16 cellular contexts compared by ENCODE assay signal in the genomic region with DNA sequence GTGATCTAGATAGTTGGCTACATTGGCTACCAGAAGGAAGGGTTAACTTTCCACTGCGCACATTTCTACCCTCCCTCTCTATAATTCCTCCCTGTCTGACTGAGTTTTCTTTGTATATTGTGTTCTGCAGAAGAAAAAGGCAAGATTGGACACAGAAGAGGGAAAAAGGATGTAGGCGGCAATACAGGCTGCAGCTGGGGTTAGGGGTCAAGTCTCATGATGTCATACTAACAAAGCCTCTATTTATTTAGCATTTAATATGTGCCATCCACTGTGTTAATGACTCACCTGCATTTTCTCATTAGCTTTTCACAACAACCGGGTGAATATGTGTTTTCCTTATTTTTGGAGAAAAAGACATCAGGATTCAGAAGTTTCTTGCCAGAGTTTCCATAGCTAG. TPM values are rescaled to one million over a fixed set of nuclear protein-coding genes. Genes with fewer than 3 reads are reported as not detected.
DNase-seq lines count a peak whose midpoint lies in the region; ATAC-seq and TF ChIP-seq lines count a peak whose summit lies in the region.
"Had no signal": no experiment of that assay in that cellular context is flagged by ENCODE, and none has a peak within 500 bp of the region (broad histone marks: within the 10 kb centered on the region; RNA-seq: fewer than 3 reads in every experiment).

No MANE protein-coding gene starts in this region.

- no peak overlapping the region for H3K4me2 ChIP-seq in mesenchymal stem cell (ENCODE audit: low read length, poor library complexity, severe bottlenecking)
- H3K4me2 ChIP-seq: A549 had no signal

- H3K4ac ChIP-seq in mesenchymal stem cell (ENCODE audit: low read depth in 1 of 2, low read length in 2 of 2): no peak overlapping the region

- no peak overlapping the region for H2AK5ac ChIP-seq in mesenchymal stem cell (ENCODE audit: low read length, severe bottlenecking)

- H3K9ac ChIP-seq in colonic mucosa (ENCODE audit: low read depth in 2 of 2, low read length in 2 of 2) (peak overlapping the region in 1 of 2 donors; percentile 71), mesenchymal stem cell (ENCODE audit: low read length) (no peak overlapping the region)

- H2BK12ac ChIP-seq in mesenchymal stem cell (ENCODE audit: low read length in 2 of 2): no peak overlapping the region

- H3K4me3 ChIP-seq in colonic mucosa (peak overlapping the region; percentile 63), mesenchymal stem cell (ENCODE audit: insufficient read depth in 1 of 2, low read depth in 1 of 2, low read length in 2 of 2) (no peak overlapping the region), gastrocnemius medialis (no peak overlapping the region)
- H3K4me3 ChIP-seq: A549, thoracic aorta had no signal

- no peak overlapping the region for H3K14ac ChIP-seq in mesenchymal stem cell (ENCODE audit: low read length in 2 of 2)

- no peak overlapping the region for H2BK15ac ChIP-seq in mesenchymal stem cell (ENCODE audit: low read depth, poor library complexity, severe bottlenecking)

- H3K79me1 ChIP-seq in mesenchymal stem cell (replicated peaks; ENCODE audit: low read length, poor library complexity, severe bottlenecking): no peaks in the 10 kb centered on the region

- no peak overlapping the region for H4K8ac ChIP-seq in mesenchymal stem cell (ENCODE audit: low read length)

- no peak overlapping the region for H3K27ac Mint-ChIP-seq in activated naive CD8-positive, alpha-beta T cell
- no peak overlapping the region for H3K27ac Mint-ChIP-seq in activated naive CD8-positive, alpha-beta T cell treated with anti-CD3 and anti-CD28 coated beads, Interleukin-2, amount 50 U/mL, for 24 hours
- peak overlapping the region; percentile 94 for H3K27ac Mint-ChIP-seq in type B pancreatic cell

- peaks cover 3% of the 10 kb centered on the region for H3K36me3 Mint-ChIP-seq in activated naive CD8-positive, alpha-beta T cell
- H3K36me3 Mint-ChIP-seq in activated naive CD8-positive, alpha-beta T cell treated with anti-CD3 and anti-CD28 coated beads, Interleukin-2, amount 50 U/mL, for 24 hours (ENCODE audit: low read depth): no peaks in the 10 kb centered on the region
- H3K36me3 Mint-ChIP-seq in type B pancreatic cell: no peaks in the 10 kb centered on the region

- H3K36me3 ChIP-seq in colonic mucosa (no peaks in the 10 kb centered on the region), mesenchymal stem cell (ENCODE audit: control insufficient read depth in 1 of 2, insufficient read depth in 2 of 2, low read depth in 1 of 2, low read length in 2 of 2) (peaks cover 0 to 3% of the 10 kb centered on the region in 2 experiments), gastrocnemius medialis (no peaks in the 10 kb centered on the region)
- H3K36me3 ChIP-seq: thoracic aorta had no signal

- H3K27ac ChIP-seq in colonic mucosa (peak overlapping the region; percentile 78), mesenchymal stem cell (ENCODE audit: low read length, poor library complexity, severe bottlenecking) (no peak overlapping the region), gastrocnemius medialis (no peak overlapping the region)
- H3K27ac ChIP-seq: A549, thoracic aorta had no signal

- no peak for ATAC-seq in activated naive CD8-positive, alpha-beta T cell treated with anti-CD3 and anti-CD28 coated beads, Interleukin-2, amount 50 U/mL, for 24 hours
- no peak for ATAC-seq in gastrocnemius medialis
- ATAC-seq: A549, left ventricle myocardium superior had no signal

- WGBS in mesenchymal stem cell: 75% methylated on average over 1 of the region's 3 CpGs

- no peak overlapping the region for H2AFZ ChIP-seq in mesenchymal stem cell (ENCODE audit: low read depth, low read length)

- peaks cover 17% of the 10 kb centered on the region for H3K27me3 ChIP-seq in colonic mucosa
- H3K27me3 ChIP-seq in mesenchymal stem cell (ENCODE audit: control insufficient read depth in 1 of 2, insufficient read depth in 1 of 2, low read length in 2 of 2): peaks cover 4 to 83% of the 10 kb centered on the region in 2 experiments
- peaks cover 21 to 32% (median 31%) of the 10 kb centered on the region in 3 donors for H3K27me3 ChIP-seq in gastrocnemius medialis

- peaks cover 18% of the 10 kb centered on the region for H3K4me1 Mint-ChIP-seq in activated naive CD8-positive, alpha-beta T cell (ENCODE audit: low read depth)
- H3K4me1 Mint-ChIP-seq in activated naive CD8-positive, alpha-beta T cell treated with anti-CD3 and anti-CD28 coated beads, Interleukin-2, amount 50 U/mL, for 24 hours: peaks cover 14% of the 10 kb centered on the region
- peaks cover 57% of the 10 kb centered on the region for H3K4me1 Mint-ChIP-seq in type B pancreatic cell (ENCODE audit: unreplicated experiment)

- no peak for TF ChIP-seq CTCF in colonic mucosa (IDR thresholded peaks at IDR 0.05)
- no peak for TF ChIP-seq CTCF in type B pancreatic cell (conservative IDR thresholded peaks at IDR 0.05)
- no peak for TF ChIP-seq CTCF in gastrocnemius medialis (IDR thresholded peaks at IDR 0.05 in 4 of 5, conservative IDR thresholded peaks at IDR 0.05 in 1 of 5)

- TF ChIP-seq POLR2A in gastrocnemius medialis (IDR thresholded peaks at IDR 0.05): no peak

- in situ Hi-C loops in gastrocnemius medialis (cut with MboI; ENCODE audit: low sequenced_read_pairs in 4 of 4): no loop called here

- H3K4me3 Mint-ChIP-seq in activated naive CD8-positive, alpha-beta T cell: peak overlapping the region; percentile 54
- H3K4me3 Mint-ChIP-seq in activated naive CD8-positive, alpha-beta T cell treated with anti-CD3 and anti-CD28 coated beads, Interleukin-2, amount 50 U/mL, for 24 hours: no peak overlapping the region
- peak overlapping the region; percentile 84 for H3K4me3 Mint-ChIP-seq in type B pancreatic cell

- intact Hi-C loops in colonic mucosa (cut with DNase I) (no loop called here), gastrocnemius medialis (cut with DNase I; ENCODE audit: low total_unique reads) (no loop called here)

- H3K4me1 ChIP-seq in colonic mucosa (peaks cover 13% of the 10 kb centered on the region), mesenchymal stem cell (ENCODE audit: control insufficient read depth, insufficient read depth, low read depth, low read length) (peaks cover 33% of the 10 kb centered on the region), gastrocnemius medialis (peaks cover 0 to 5% of the 10 kb centered on the region in 2 donors)

- no peak for DNase-seq in activated naive CD8-positive, alpha-beta T cell treated with anti-CD3 and anti-CD28 coated beads, Interleukin-2, amount 50 U/mL, for 24 hours
- DNase-seq in colonic mucosa (no peak), mesenchymal stem cell (peak; percentile 21), type B pancreatic cell (ENCODE audit: extremely low spot score, unreplicated experiment) (no peak), Ammon's horn (ENCODE audit: low spot score) (no peak), EL (no peak), gastrocnemius medialis (no peak)
- DNase-seq: activated CD4-positive, alpha-beta T cell treated with anti-CD3 and anti-CD28 coated beads, Interleukin-2, amount 50 U/mL, for 4 hours; effector CD8-positive, alpha-beta T cell; left ventricle myocardium superior; NCI-H1694 treated with DMSO at 0.1 percent for 48 hours; NCI-H526; RPMI8226 had no signal

- H3K9me3 ChIP-seq in colonic mucosa (no peaks in the 10 kb centered on the region), mesenchymal stem cell (ENCODE audit: control insufficient read depth, low read length) (no peaks in the 10 kb centered on the region), gastrocnemius medialis (no peaks in the 10 kb centered on the region)
- H3K9me3 ChIP-seq: A549, thoracic aorta had no signal

- no peak overlapping the region for H2BK5ac ChIP-seq in mesenchymal stem cell (ENCODE audit: low read depth, low read length, poor library complexity, severe bottlenecking)

- peaks cover 3% of the 10 kb centered on the region for H3K27me3 Mint-ChIP-seq in activated naive CD8-positive, alpha-beta T cell
- H3K27me3 Mint-ChIP-seq in activated naive CD8-positive, alpha-beta T cell treated with anti-CD3 and anti-CD28 coated beads, Interleukin-2, amount 50 U/mL, for 24 hours: peaks cover 21% of the 10 kb centered on the region
- peaks cover 36% of the 10 kb centered on the region for H3K27me3 Mint-ChIP-seq in type B pancreatic cell

- no peaks in the 10 kb centered on the region for H3K9me3 Mint-ChIP-seq in activated naive CD8-positive, alpha-beta T cell (ENCODE audit: low read depth)
- no peaks in the 10 kb centered on the region for H3K9me3 Mint-ChIP-seq in activated naive CD8-positive, alpha-beta T cell treated with anti-CD3 and anti-CD28 coated beads, Interleukin-2, amount 50 U/mL, for 24 hours
- no peaks in the 10 kb centered on the region for H3K9me3 Mint-ChIP-seq in type B pancreatic cell

- H3K23ac ChIP-seq in mesenchymal stem cell (ENCODE audit: low read length in 2 of 2): no peak overlapping the region

- H3K18ac ChIP-seq in mesenchymal stem cell (ENCODE audit: low read depth in 1 of 2, low read length in 2 of 2): no peak overlapping the region

- H4K91ac ChIP-seq in mesenchymal stem cell (ENCODE audit: low read length): no peak overlapping the region

- H2BK120ac ChIP-seq in mesenchymal stem cell (ENCODE audit: low read depth, low read length): no peak overlapping the region

RNA-seq across cellular contexts. Expression of a gene that starts 2.0 kb away (rescaled TPM):
- total RNA-seq in colonic mucosa: 10 to 100 TPM; 38.3 to 40.6 TPM
- polyA plus RNA-seq in mesenchymal stem cell (2013, experiment 1 of 2): 0.06 TPM
- polyA plus RNA-seq in mesenchymal stem cell (2013, experiment 2 of 2): 0.05 TPM
- total RNA-seq in type B pancreatic cell (ENCODE audit: low replicate concordance): 12.4 and 37.5 TPM in 2 replicates
- total RNA-seq in gastrocnemius medialis: under 1 TPM in 3 of 4 donors, not detected in 1; 0.02 to 0.15 (median 0.07) TPM
- polyA plus RNA-seq: A549 had no signal

RNA-seq across cellular contexts. Expression of a gene that starts 36.5 kb away (rescaled TPM):
- under 1 TPM in 1 of 2 donors, not detected in 1; 0.20 TPM for total RNA-seq in colonic mucosa
- polyA plus RNA-seq in mesenchymal stem cell (2013, experiment 1 of 2): not detected
- not detected for polyA plus RNA-seq in mesenchymal stem cell (2013, experiment 2 of 2)
- total RNA-seq in type B pancreatic cell (ENCODE audit: low replicate concordance): not detected in 2 replicates
- not detected for total RNA-seq in gastrocnemius medialis
- total RNA-seq: left ventricle myocardium superior had no signal
- polyA plus RNA-seq: A549 had no signal

Comparison
In these comparisons a context has a peak if more than half of its experiments do, and no peak if none do; other contexts are left out.
1. RNA of a gene that starts 2.0 kb away (total RNA-seq): 38.3 to 40.6 TPM in colonic mucosa and 12.4 to 37.5 TPM in type B pancreatic cell; 0.02 to 0.15 TPM in gastrocnemius medialis; every median in the first group is over 10 times any median in the second.